In genomic region chr5:151709109-151709735, GRCh38 we compare ENCODE assay signal across 25 cellular contexts. TPM values are rescaled to one million over a fixed set of nuclear protein-coding genes. Genes with fewer than 3 reads are reported as not detected.
"Had no signal": no experiment of that assay in that cellular context is flagged by ENCODE, and none has a peak within 500 bp of the region (broad histone marks: within the 10 kb centered on the region; RNA-seq: fewer than 3 reads in every experiment).

No MANE protein-coding gene starts in this region.

- H3K4me3 Mint-ChIP-seq: activated CD4-positive, alpha-beta memory T cell treated with anti-CD3 and anti-CD28 coated beads for 36 hours; activated CD4-positive, alpha-beta T cell treated with anti-CD3 and anti-CD28 coated beads, Interleukin-2, amount 10 ng/mL, durations not matched to agents 7 days and 5 days; activated naive CD8-positive, alpha-beta T cell treated with anti-CD3 and anti-CD28 coated beads, Interleukin-2, amount 50 U/mL, for 24 hours; activated T-cell treated with anti-CD3 and anti-CD28 coated beads, Interleukin-2, amount 50 U/mL, for 4 hours; T-helper 17 cell had no signal

- H3K27ac ChIP-seq: ascending aorta, body of pancreas, KMS-11, VCaP had no signal

- H3K4me3 ChIP-seq: ascending aorta, body of pancreas had no signal

- H3K4me1 Mint-ChIP-seq: activated CD4-positive, alpha-beta T cell treated with anti-CD3 and anti-CD28 coated beads, Interleukin-2, amount 10 ng/mL, durations not matched to agents 7 days and 5 days had no signal

- H3K36me3 ChIP-seq: ascending aorta had no signal

- DNase-seq: activated CD4-positive, alpha-beta memory T cell treated with anti-CD3 and anti-CD28 coated beads for 36 hours; activated CD4-positive, alpha-beta T cell treated with anti-CD3 and anti-CD28 coated beads, Interleukin-2, amount 10 ng/mL, durations not matched to agents 7 days and 5 days; activated CD4-positive, CD25-positive, alpha-beta regulatory T cell; activated CD8-positive, alpha-beta memory T cell treated with anti-CD3 and anti-CD28 coated beads for 24 hours; activated effector memory CD4-positive, alpha-beta T cell treated with anti-CD3 and anti-CD28 coated beads, Interleukin-2, amount 50 U/mL, for 16 hours; activated naive CD4-positive, alpha-beta T cell treated with Interleukin-2 at 50 U/mL for 16 hours; activated naive CD8-positive, alpha-beta T cell treated with anti-CD3 and anti-CD28 coated beads, Interleukin-2, amount 50 U/mL, for 24 hours; activated T-cell treated with anti-CD3 and anti-CD28 coated beads, Interleukin-2, amount 50 U/mL, for 4 hours; amniotic stem cell; body of pancreas; central memory CD4-positive, alpha-beta T cell; NCI-H1092; NCI-H1417 treated with DMSO at 0.1 percent for 48 hours; NCI-H187; NCI-H2081; NCI-H2171; NCI-H345; NCI-H510A; SHP77 treated with DMSO at 0.1 percent for 48 hours; T-helper 17 cell; T-helper 9 cell had no signal

- H3K9me3 Mint-ChIP-seq: activated CD4-positive, alpha-beta memory T cell treated with anti-CD3 and anti-CD28 coated beads for 36 hours; activated CD4-positive, alpha-beta T cell treated with anti-CD3 and anti-CD28 coated beads, Interleukin-2, amount 10 ng/mL, durations not matched to agents 7 days and 5 days; activated naive CD4-positive, alpha-beta T cell treated with anti-CD3 and anti-CD28 coated beads, Interleukin-2, amount 50 U/mL, for 72 hours had no signal

- H3K4me1 ChIP-seq: ascending aorta, body of pancreas had no signal

- H3K27me3 ChIP-seq: ascending aorta, body of pancreas had no signal

- H3K9me3 ChIP-seq: ascending aorta, body of pancreas had no signal

- ATAC-seq: activated naive CD4-positive, alpha-beta T cell treated with anti-CD3 and anti-CD28 coated beads, Interleukin-2, amount 50 U/mL, for 72 hours; activated naive CD8-positive, alpha-beta T cell treated with anti-CD3 and anti-CD28 coated beads, Interleukin-2, amount 50 U/mL, for 24 hours; activated T-cell treated with anti-CD3 and anti-CD28 coated beads, Interleukin-2, amount 50 U/mL, for 4 hours; body of pancreas; T-helper 17 cell had no signal

- H3K36me3 Mint-ChIP-seq: activated CD4-positive, alpha-beta memory T cell treated with anti-CD3 and anti-CD28 coated beads for 36 hours; activated naive CD4-positive, alpha-beta T cell treated with anti-CD3 and anti-CD28 coated beads, Interleukin-2, amount 50 U/mL, for 72 hours had no signal

- H3K27ac Mint-ChIP-seq: activated CD4-positive, alpha-beta memory T cell treated with anti-CD3 and anti-CD28 coated beads for 36 hours; activated CD4-positive, alpha-beta T cell treated with anti-CD3 and anti-CD28 coated beads, Interleukin-2, amount 10 ng/mL, durations not matched to agents 7 days and 5 days; activated naive CD4-positive, alpha-beta T cell treated with anti-CD3 and anti-CD28 coated beads, Interleukin-2, amount 50 U/mL, for 72 hours; activated naive CD8-positive, alpha-beta T cell treated with anti-CD3 and anti-CD28 coated beads, Interleukin-2, amount 50 U/mL, for 24 hours; T-helper 17 cell had no signal

RNA-seq across cellular contexts. Expression of gene SPARC, which starts 22.5 kb away (rescaled TPM):
- total RNA-seq: activated CD4-positive, alpha-beta memory T cell treated with anti-CD3 and anti-CD28 coated beads for 36 hours had no signal
